8 cellular contexts compared by ENCODE assay signal in the genomic region with DNA sequence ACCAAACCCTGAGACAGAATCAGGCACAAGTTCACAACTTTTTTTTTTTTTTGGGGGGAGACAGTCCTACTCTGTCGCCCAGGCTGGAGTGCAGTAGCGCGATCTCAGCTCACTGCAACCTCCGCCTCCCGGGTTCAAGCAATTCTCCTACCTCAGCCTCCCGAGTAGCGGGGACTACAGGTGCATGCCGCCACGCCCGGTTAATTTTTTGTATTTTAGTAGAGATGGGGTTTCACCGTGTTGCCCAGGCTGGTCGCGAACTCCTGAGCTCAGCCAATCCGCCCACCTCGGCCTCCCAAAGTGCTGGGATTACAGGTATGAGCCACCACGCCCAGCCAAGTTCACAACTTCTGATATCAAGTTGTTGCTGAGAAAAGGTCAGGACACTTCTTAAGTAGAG.
A peak's percentile ranks its signal among the peaks of the same experiment; 100 is the strongest.
DNase-seq lines count a peak whose midpoint lies in the region; ATAC-seq, FAIRE-seq and TF ChIP-seq lines count a peak whose summit lies in the region.
"Not testable (repeated sequence)": the region's sequence is repeated elsewhere in the genome, so short reads cannot be mapped to it uniquely, and the experiment has no call there.

No MANE protein-coding gene starts in this region.

- not testable (repeated sequence) for H3K27me3 ChIP-seq in GM23338 (ENCODE audit: insufficient read depth); H1 (replicated peaks in 1 of 4; ENCODE audit: control insufficient read depth in 3 of 4, extremely low read depth in 1 of 4, insufficient read depth in 3 of 4, low read length in 3 of 4); HepG2 (ENCODE audit: control insufficient read depth in 1 of 2, insufficient read depth in 2 of 2, low read length in 2 of 2)

- 91% methylated on average over 16 of the region's 16 CpGs; no CpG with 5 or more reads in 1 of the 2 experiments for WGBS in H1 (ENCODE audit: extremely low coverage in 1 of 2, insufficient coverage in 1 of 2, insufficient read length in 1 of 2, insufficient replicate concordance in 2 of 2, low coverage in 1 of 2, low lambda C conversion rate in 2 of 2, missing lambda C conversion rate in 1 of 2), 2 experiments
- WGBS in HepG2 (ENCODE audit: low lambda C conversion rate): 95% methylated on average over 16 of the region's 16 CpGs

- POLR2A ChIA-PET in H1 (lab: Charles Lee; ENCODE audit: partially characterized antibody) (interaction anchor here (0.6 to 1.3 kb wide), 5 partner anchors 8 to 332 kb away, joined by 3 to 5 read pairs (median 4); a partner anchor contains a TSS), HepG2 (lab: Yijun Ruan, JAX) (interaction anchor here (1.3 to 1.4 kb wide), 2 partner anchors 9 to 69 kb away, joined by 3 to 5 read pairs; no protein-coding TSS in a partner anchor)

- H3K23me2 ChIP-seq in H1 (ENCODE audit: low read depth, low read length): not testable (repeated sequence)

- peaks cover 51% of the 10 kb centered on the region for H3K4me1 Mint-ChIP-seq in GM23338
- H3K4me1 Mint-ChIP-seq in activated naive CD4-positive, alpha-beta T cell treated with anti-CD3 and anti-CD28 coated beads, Interleukin-2, amount 10 ng/mL, durations not matched to agents 7 days and 5 days: peaks cover 27% of the 10 kb centered on the region

- H3K27ac ChIP-seq in GM23338 (ENCODE audit: low read depth); HepG2 (ENCODE audit: extremely low read length, insufficient read depth, low read length): not testable (repeated sequence)
- H3K27ac ChIP-seq in VCaP (peak overlapping the region; percentile 65), H1 (ENCODE audit: low read depth, low read length) (0 out of 2 replicates have a peak overlapping the region, but pooled peaks have one; percentile 62)

- H3K9me3 ChIP-seq in H1 (ENCODE audit: insufficient read depth in 2 of 2, low read depth in 1 of 2, low read length in 1 of 2); HepG2 (ENCODE audit: low read length): not testable (repeated sequence)

- not testable (repeated sequence) for H3K9me2 ChIP-seq in GM23338 (ENCODE audit: insufficient read depth)

- H3K14ac ChIP-seq in H1 (ENCODE audit: insufficient read length): not testable (repeated sequence)

- H2BK12ac ChIP-seq in H1 (ENCODE audit: low read depth, low read length): peak overlapping the region; percentile 1; the same call in 1 of the 2 replicates

- H3K23ac ChIP-seq in H1 (ENCODE audit: insufficient read length): not testable (repeated sequence)

- H3K4me1 ChIP-seq in GM23338 (ENCODE audit: insufficient read depth) (peaks cover 13% of the 10 kb centered on the region), HepG2 (ENCODE audit: insufficient read depth, low read length) (peaks cover 20% of the 10 kb centered on the region)
- not testable (repeated sequence) for H3K4me1 ChIP-seq in H1 (replicated peaks in 1 of 4; ENCODE audit: control insufficient read depth in 3 of 4, insufficient read depth in 4 of 4, low read length in 3 of 4)

- H3K56ac ChIP-seq in H1 (replicated peaks; ENCODE audit: insufficient read length, low read depth, low read length): not testable (repeated sequence)

- H3K4me3 ChIP-seq in GM23338; H1 (ENCODE audit: extremely low read depth in 1 of 4, insufficient read depth in 2 of 4, low read depth in 3 of 4, low read length in 4 of 4); HepG2 (replicated peaks in 1 of 3; ENCODE audit: insufficient read depth in 1 of 3, low read depth in 2 of 3, low read length in 3 of 3): not testable (repeated sequence)

- H4K5ac ChIP-seq in H1 (ENCODE audit: insufficient read length, low read depth, low read length): not testable (repeated sequence)

- not testable (repeated sequence) for DNase-seq in GM23338 (ENCODE audit: low spot score); activated naive CD4-positive, alpha-beta T cell treated with anti-CD3 and anti-CD28 coated beads, Interleukin-2, amount 10 ng/mL, durations not matched to agents 7 days and 5 days; H1 (ENCODE audit: low read depth in 1 of 2, low spot score in 2 of 2); HepG2 (ENCODE audit: low spot score)
- peak; percentile 52 for DNase-seq in activated CD8-positive, alpha-beta memory T cell treated with anti-CD3 and anti-CD28 coated beads for 24 hours
- peak; percentile 48 for DNase-seq in posterior vena cava (ENCODE audit: low spot score)
- DNase-seq in ureter (ENCODE audit: low spot score): peak; percentile 23

- not testable (repeated sequence) for TF ChIP-seq CTCF in GM23338 (conservative IDR thresholded peaks at IDR 0.05; ENCODE audit: low read depth in 2 of 2); VCaP (conservative IDR thresholded peaks at IDR 0.05); H1 (IDR thresholded peaks at IDR 0.05; ENCODE audit: control extremely low read depth in 1 of 3, insufficient read depth in 1 of 3, low read depth in 1 of 3, low read length in 3 of 3); HepG2 (CRISPR knock-in tag; IDR thresholded peaks at IDR 0.05)

- ATAC-seq in GM23338, HepG2: not testable (repeated sequence)

- not testable (repeated sequence) for TF ChIP-seq RAD21 in H1 (IDR thresholded peaks at IDR 0.05 in 1 of 2, conservative IDR thresholded peaks at IDR 0.05 in 1 of 2; ENCODE audit: low read depth in 2 of 2, low read length in 2 of 2); HepG2 (CRISPR knock-in tag; IDR thresholded peaks at IDR 0.05)

- H3K36me3 Mint-ChIP-seq in GM23338 (ENCODE audit: low read depth): peaks cover 58% of the 10 kb centered on the region
- peaks cover 69% of the 10 kb centered on the region for H3K36me3 Mint-ChIP-seq in activated naive CD4-positive, alpha-beta T cell treated with anti-CD3 and anti-CD28 coated beads, Interleukin-2, amount 10 ng/mL, durations not matched to agents 7 days and 5 days

- H3K79me1 ChIP-seq in H1 (ENCODE audit: low read depth, low read length): not testable (repeated sequence)

- H3K9me3 Mint-ChIP-seq in GM23338; activated naive CD4-positive, alpha-beta T cell treated with anti-CD3 and anti-CD28 coated beads, Interleukin-2, amount 10 ng/mL, durations not matched to agents 7 days and 5 days: not testable (repeated sequence)

- in situ Hi-C loops in HepG2 (cut with HindIII; ENCODE audit: extremely low pct_ligation_motif_present, low pct_unique_long_range_greater_than_20kb): not testable (repeated sequence)

- H3K4me3 Mint-ChIP-seq in GM23338; activated naive CD4-positive, alpha-beta T cell treated with anti-CD3 and anti-CD28 coated beads, Interleukin-2, amount 10 ng/mL, durations not matched to agents 7 days and 5 days: not testable (repeated sequence)

- TF ChIP-seq POLR2A in H1 (IDR thresholded peaks at IDR 0.05; ENCODE audit: control extremely low read depth in 1 of 2, low read depth in 2 of 2, low read length in 2 of 2); HepG2 (IDR thresholded peaks at IDR 0.05; ENCODE audit: insufficient read depth in 1 of 2, low read depth in 2 of 2, low read length in 2 of 2): not testable (repeated sequence)

- not testable (repeated sequence) for H4K8ac ChIP-seq in H1 (ENCODE audit: extremely low read depth, insufficient read depth, low read length)

- not testable (repeated sequence) for H3K18ac ChIP-seq in H1 (ENCODE audit: extremely low read depth, low read length)

- not testable (repeated sequence) for H3K4ac ChIP-seq in H1 (replicated peaks; ENCODE audit: insufficient read length, low read depth, low read length)

- not testable (repeated sequence) for H4K91ac ChIP-seq in H1 (replicated peaks; ENCODE audit: insufficient read length, low read length)

- H2BK20ac ChIP-seq in H1 (ENCODE audit: low read length): not testable (repeated sequence)

- not testable (repeated sequence) for H3K27me3 Mint-ChIP-seq in GM23338 (ENCODE audit: insufficient read depth, low read depth, poor library complexity); activated naive CD4-positive, alpha-beta T cell treated with anti-CD3 and anti-CD28 coated beads, Interleukin-2, amount 10 ng/mL, durations not matched to agents 7 days and 5 days

- intact Hi-C loops in HepG2 (cut with micrococcal nuclease; ENCODE audit: unreplicated experiment); posterior vena cava (cut with DNase I): not testable (repeated sequence)

- BruUV-seq in HepG2 (replicated peaks; lab: Mats Ljungman, UMichigan): not testable (repeated sequence)

- CTCF ChIA-PET in activated naive CD4-positive, alpha-beta T cell treated with anti-CD3 and anti-CD28 coated beads, Interleukin-2, amount 10 ng/mL, durations not matched to agents 7 days and 5 days (lab: Charles Lee): interaction anchor here (0.9 to 1.3 kb wide), 2 partner anchors 10 to 330 kb away, joined by 4 read pairs; no protein-coding TSS in a partner anchor
- CTCF ChIA-PET in H1 (lab: Charles Lee; ENCODE audit: partially characterized antibody): interaction anchor here (0.6 to 2.0 kb wide), 4 partner anchors 11 to 516 kb away, joined by 3 to 6 read pairs (median 4); no protein-coding TSS in a partner anchor
- CTCF ChIA-PET in HepG2 (lab: Yijun Ruan, JAX; ENCODE audit: low intra/inter-chr PET ratio, low total read pairs): not testable (repeated sequence)

- not testable (repeated sequence) for H2AFZ ChIP-seq in GM23338; H1 (ENCODE audit: low read length); HepG2 (ENCODE audit: low read length)

- not testable (repeated sequence) for H2BK5ac ChIP-seq in H1 (ENCODE audit: low read depth, low read length)

- H3K27ac Mint-ChIP-seq in GM23338: peak overlapping the region; percentile 86
- peak overlapping the region; percentile 14 for H3K27ac Mint-ChIP-seq in activated naive CD4-positive, alpha-beta T cell treated with anti-CD3 and anti-CD28 coated beads, Interleukin-2, amount 10 ng/mL, durations not matched to agents 7 days and 5 days

- not testable (repeated sequence) for H3K36me3 ChIP-seq in GM23338 (ENCODE audit: insufficient read depth)
- H3K36me3 ChIP-seq in H1 (ENCODE audit: control insufficient read depth in 2 of 4, insufficient read depth in 4 of 4, low read length in 3 of 4) (peaks cover 0 to 23% (median 7%) of the 10 kb centered on the region in 4 experiments; a peak in 7 of 8 replicates), HepG2 (replicated peaks in 1 of 2; ENCODE audit: control insufficient read depth in 1 of 2, insufficient read depth in 2 of 2, low read length in 2 of 2) (peaks cover 38 to 86% of the 10 kb centered on the region in 2 experiments)

- H3K4me2 ChIP-seq in GM23338; HepG2 (ENCODE audit: low read depth, low read length): not testable (repeated sequence)
- H3K4me2 ChIP-seq in H1 (ENCODE audit: insufficient read depth in 1 of 2, low read depth in 2 of 2, low read length in 2 of 2): peak overlapping the region in 1 of 2 experiments; percentile 27; a peak in 1 of 4 replicates

- not testable (repeated sequence) for H2BK120ac ChIP-seq in H1 (replicated peaks; ENCODE audit: low read depth, low read length)

- TF ChIP-seq EP300 in H1 (IDR thresholded peaks at IDR 0.05; ENCODE audit: borderline replicate concordance in 1 of 2, low read depth in 2 of 2, low read length in 2 of 2); HepG2 (IDR thresholded peaks at IDR 0.05; ENCODE audit: low read depth in 2 of 2, low read length in 2 of 2); HepG2 (CRISPR knock-in tag; IDR thresholded peaks at IDR 0.05; ENCODE audit: borderline replicate concordance): not testable (repeated sequence)

- H4K20me1 ChIP-seq in GM23338 (replicated peaks; ENCODE audit: insufficient read depth); H1 (replicated peaks in 1 of 2; ENCODE audit: control insufficient read depth in 1 of 2, insufficient read depth in 2 of 2, low read length in 2 of 2); HepG2 (ENCODE audit: insufficient read depth, low read length): not testable (repeated sequence)

- FAIRE-seq in H1 (lab: Jason Lieb, UNC); HepG2 (lab: Jason Lieb, UNC): not testable (repeated sequence)

- not testable (repeated sequence) for H3K9ac ChIP-seq in H1 (replicated peaks in 1 of 4; ENCODE audit: extremely low read depth in 1 of 4, low read depth in 3 of 4, low read length in 3 of 4); HepG2 (ENCODE audit: insufficient read depth, low read depth, low read length)

- not testable (repeated sequence) for H3K79me2 ChIP-seq in GM23338 (replicated peaks; ENCODE audit: insufficient read depth); H1 (ENCODE audit: control insufficient read depth in 1 of 2, insufficient read depth in 2 of 2, low read length in 2 of 2); HepG2 (ENCODE audit: insufficient read depth, low read length)

- H3F3A ChIP-seq in GM23338 (replicated peaks; ENCODE audit: low read depth): not testable (repeated sequence)

- H2BK15ac ChIP-seq in H1 (ENCODE audit: low read length): not testable (repeated sequence)

- not testable (repeated sequence) for H2AK5ac ChIP-seq in H1 (ENCODE audit: low read depth, low read length)
